7 cellular contexts compared by ENCODE assay signal in the genomic region with DNA sequence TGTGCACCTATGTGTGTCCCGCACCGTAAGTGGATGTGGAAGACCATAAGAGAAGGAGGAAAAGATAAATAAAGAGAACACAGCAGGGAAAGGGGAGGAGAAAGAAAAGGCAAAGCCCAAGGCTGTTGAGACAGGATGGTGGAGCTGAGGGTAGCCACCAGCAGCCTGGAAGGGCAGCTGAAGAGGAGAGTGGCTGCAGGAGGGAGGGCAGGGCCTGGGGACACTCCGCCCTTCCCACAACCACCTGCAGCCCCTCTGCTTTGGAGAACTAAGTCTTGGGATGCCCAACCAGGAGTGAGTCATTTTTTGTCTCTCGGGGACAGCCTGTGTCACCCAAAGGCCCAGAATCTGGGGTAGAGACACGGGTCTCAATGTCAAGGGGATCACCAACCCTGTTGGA.
"Had no signal": no experiment of that assay in that cellular context is flagged by ENCODE, and none has a peak within 500 bp of the region (broad histone marks: within the 10 kb centered on the region; RNA-seq: fewer than 3 reads in every experiment).

No MANE protein-coding gene starts in this region.

- H3K4me3 ChIP-seq: GM23338, K562 had no signal

- H3K9me3 Mint-ChIP-seq: GM23338, HFFc6 had no signal

- H3K4me2 ChIP-seq: GM23338 had no signal

- H3K27ac Mint-ChIP-seq: GM23338, H9, HFFc6 had no signal

- DNase-seq: H9, HCEC 1CT, HFFc6, IMR-90, KG1 had no signal

- H2AFZ ChIP-seq: GM23338 had no signal

- H3K4me3 Mint-ChIP-seq: GM23338, H9, HFFc6 had no signal
